In genomic region chr12:117067016-117067415, GRCh38 we compare ENCODE assay signal across 30 cellular contexts. TPM values are rescaled to one million over a fixed set of nuclear protein-coding genes. Genes with fewer than 3 reads are reported as not detected.
DNase-seq lines count a peak whose midpoint lies in the region; ATAC-seq and TF ChIP-seq lines count a peak whose summit lies in the region.
"Had no signal": no experiment of that assay in that cellular context is flagged by ENCODE, and none has a peak within 500 bp of the region (broad histone marks: within the 10 kb centered on the region; RNA-seq: fewer than 3 reads in every experiment).

No MANE protein-coding gene starts in this region.

- H3K9me3 Mint-ChIP-seq in activated T-cell treated with anti-CD3 and anti-CD28 coated beads, Interleukin-2, amount 50 U/mL, for 72 hours = no peaks in the 10 kb centered on the region
- H3K9me3 Mint-ChIP-seq: CD8-positive, alpha-beta T cell had no signal

- no peak for TF ChIP-seq POLR2A in prostate gland (IDR thresholded peaks at IDR 0.05)

- peaks cover 55% of the 10 kb centered on the region for H3K4me1 ChIP-seq in left ventricle myocardium inferior
- peaks cover 8% of the 10 kb centered on the region for H3K4me1 ChIP-seq in prostate gland (replicated peaks)
- H3K4me1 ChIP-seq: breast epithelium, suprapubic skin had no signal

- H3K27ac ChIP-seq in left ventricle myocardium inferior (replicated peaks) (no peak overlapping the region), VCaP (peak overlapping the region; percentile 86), prostate gland (no peak overlapping the region)
- H3K27ac ChIP-seq: breast epithelium, parathyroid adenoma, suprapubic skin, upper lobe of left lung had no signal

- H3K9me3 ChIP-seq in left ventricle myocardium inferior (replicated peaks) (no peaks in the 10 kb centered on the region), prostate gland (no peaks in the 10 kb centered on the region)
- H3K9me3 ChIP-seq: breast epithelium, SK-N-SH, suprapubic skin, upper lobe of left lung had no signal

- DNase-seq in Right ventricle myocardium superior (peak; percentile 20), left ventricle myocardium inferior (no peak), LNCaP clone FGC (ENCODE audit: low read depth) (peak; percentile 51), prostate gland (ENCODE audit: low spot score) (peak; percentile 36), HUDEP-2 (lab: John Stamatoyannopoulos, UW; ENCODE audit: unreplicated experiment in 76 of 76) (no peak)
- no peak for DNase-seq in activated T-cell treated with anti-CD3 and anti-CD28 coated beads, Interleukin-2, amount 50 U/mL, for 72 hours
- DNase-seq: activated CD4-positive, alpha-beta T cell treated with anti-CD3 and anti-CD28 coated beads for 4 hours; activated CD8-positive, alpha-beta T cell treated with anti-CD3 and anti-CD28 coated beads, Interleukin-2, amount 10 ng/mL, durations not matched to agents 7 days and 5 days; activated effector memory CD4-positive, alpha-beta T cell treated with Interleukin-2 at 50 U/mL for 16 hours; CD8-positive, alpha-beta T cell; effector CD4-positive, alpha-beta T cell; hypothalamus; mammary epithelial cell; NCI-H1105; NCI-H187; NCI-H446 treated with DMSO at 0.1 percent for 48 hours; NCI-H774; SK-N-SH; stimulated activated CD4-positive, alpha-beta T cell treated with anti-CD3 and anti-CD28 coated beads, Interleukin-1b, Interleukin-23, amount 100 ng/mL, for 48 hours; stimulated activated naive CD4-positive, alpha-beta T cell treated with Interleukin-2 at 50 U/mL for 16 hours; T-helper 2 cell; upper lobe of left lung had no signal

- H3K27me3 ChIP-seq in left ventricle myocardium inferior (ENCODE audit: low read depth) = no peaks in the 10 kb centered on the region
- H3K27me3 ChIP-seq in prostate gland (replicated peaks; ENCODE audit: insufficient read depth) = no peaks in the 10 kb centered on the region
- H3K27me3 ChIP-seq: breast epithelium, suprapubic skin, upper lobe of left lung had no signal

- no peaks in the 10 kb centered on the region for H3K27me3 Mint-ChIP-seq in activated T-cell treated with anti-CD3 and anti-CD28 coated beads, Interleukin-2, amount 50 U/mL, for 72 hours (ENCODE audit: low read depth)
- H3K27me3 Mint-ChIP-seq: activated naive CD8-positive, alpha-beta T cell had no signal

- ATAC-seq in Right ventricle myocardium superior (ENCODE audit: poor library complexity) (no peak), GM21786 (IDR thresholded peaks at IDR 0.05; ENCODE audit: unreplicated experiment) (no peak)
- ATAC-seq in activated T-cell treated with anti-CD3 and anti-CD28 coated beads, Interleukin-2, amount 50 U/mL, for 72 hours (replicated peaks in 1 of 2) = no peak
- ATAC-seq: activated CD8-positive, alpha-beta T cell treated with anti-CD3 and anti-CD28 coated beads, Interleukin-2, amount 10 ng/mL, durations not matched to agents 7 days and 5 days; CD8-positive, alpha-beta T cell; HCT116 had no signal

- peaks cover 23% of the 10 kb centered on the region for H3K4me1 Mint-ChIP-seq in activated T-cell treated with anti-CD3 and anti-CD28 coated beads, Interleukin-2, amount 50 U/mL, for 72 hours (ENCODE audit: low read depth)

- no peaks in the 10 kb centered on the region for H3K36me3 Mint-ChIP-seq in activated T-cell treated with anti-CD3 and anti-CD28 coated beads, Interleukin-2, amount 50 U/mL, for 72 hours (ENCODE audit: insufficient read depth in 2 of 2)
- H3K36me3 Mint-ChIP-seq: activated naive CD8-positive, alpha-beta T cell; CD8-positive, alpha-beta T cell had no signal

- H3K36me3 ChIP-seq in left ventricle myocardium inferior = no peaks in the 10 kb centered on the region
- H3K36me3 ChIP-seq in prostate gland = no peaks in the 10 kb centered on the region
- H3K36me3 ChIP-seq: breast epithelium, suprapubic skin, upper lobe of left lung had no signal

- intact Hi-C loops in Right ventricle myocardium superior (cut with DNase I) = no loop called here
- intact Hi-C loops in left ventricle myocardium inferior (cut with micrococcal nuclease) = no loop called here
- intact Hi-C loops in prostate gland (cut with DNase I) = no loop called here

- 24% methylated on average over 10 of the region's 10 CpGs for WGBS in prostate gland

- no peak overlapping the region for H3K4me3 Mint-ChIP-seq in activated T-cell treated with anti-CD3 and anti-CD28 coated beads, Interleukin-2, amount 50 U/mL, for 72 hours
- H3K4me3 Mint-ChIP-seq: activated CD8-positive, alpha-beta T cell treated with anti-CD3 and anti-CD28 coated beads, Interleukin-2, amount 10 ng/mL, durations not matched to agents 7 days and 5 days; activated naive CD8-positive, alpha-beta T cell; CD8-positive, alpha-beta T cell had no signal

- no peak for TF ChIP-seq CTCF in left ventricle myocardium inferior (IDR thresholded peaks at IDR 0.05; ENCODE audit: borderline replicate concordance)
- no peak for TF ChIP-seq CTCF in LNCaP clone FGC (IDR thresholded peaks at IDR 0.05; ENCODE audit: control insufficient read depth, extremely low read depth, insufficient read depth)
- no peak for TF ChIP-seq CTCF in VCaP (conservative IDR thresholded peaks at IDR 0.05)
- TF ChIP-seq CTCF in prostate gland (IDR thresholded peaks at IDR 0.05) = no peak

- H3K27ac Mint-ChIP-seq in activated T-cell treated with anti-CD3 and anti-CD28 coated beads, Interleukin-2, amount 50 U/mL, for 72 hours = no peak overlapping the region
- H3K27ac Mint-ChIP-seq: activated naive CD8-positive, alpha-beta T cell; CD8-positive, alpha-beta T cell had no signal

- no peak overlapping the region for H3K4me3 ChIP-seq in left ventricle myocardium inferior
- no peak overlapping the region for H3K4me3 ChIP-seq in LNCaP clone FGC (ENCODE audit: low read depth, low read length)
- no peak overlapping the region for H3K4me3 ChIP-seq in prostate gland
- H3K4me3 ChIP-seq: breast epithelium, smooth muscle cell, suprapubic skin, upper lobe of left lung had no signal

RNA-seq across cellular contexts. Expression of gene TESC, which starts 32.2 kb away (rescaled TPM):
- total RNA-seq in Right ventricle myocardium superior (93.6 TPM), left ventricle myocardium inferior (92.1 TPM), prostate gland (10 to 100 TPM; 11.8 to 32.4 TPM)
- total RNA-seq in activated T-cell treated with anti-CD3 and anti-CD28 coated beads, Interleukin-2, amount 50 U/mL, for 72 hours = 10 to 100 TPM; 32.4 to 42.0 TPM

Comparison
In these comparisons a context has a peak if more than half of its experiments do, and no peak if none do; other contexts are left out.
1. DNase-seq: peak in Right ventricle myocardium superior (single experiment), LNCaP clone FGC (single experiment) and prostate gland (single experiment); none in left ventricle myocardium inferior (single experiment), activated T-cell treated with anti-CD3 and anti-CD28 coated beads, Interleukin-2, amount 50 U/mL, for 72 hours (0 of 2) and HUDEP-2 (0 of 76).